ENCODE assay signal across 15 cellular contexts in the genomic region with DNA sequence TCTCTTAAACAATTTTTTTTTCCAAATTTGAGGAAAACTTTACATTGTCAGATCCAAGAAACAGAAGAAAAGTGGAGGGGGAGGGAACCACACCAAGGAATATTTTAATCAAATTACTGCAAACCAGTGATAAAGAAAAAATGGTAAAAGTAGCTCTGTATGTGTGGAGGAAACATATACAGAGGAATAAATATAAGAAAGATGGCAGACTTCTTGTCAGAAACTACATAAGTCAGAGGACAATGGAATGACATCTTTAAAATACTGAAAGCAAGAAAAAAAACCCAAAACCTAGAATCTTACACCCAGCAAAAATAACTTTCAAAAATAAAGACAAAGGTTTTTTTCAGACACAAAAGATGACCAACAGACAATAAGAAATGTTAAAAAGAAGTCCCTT. TPM values are rescaled to one million over a fixed set of nuclear protein-coding genes. Genes with fewer than 3 reads are reported as not detected.
DNase-seq lines count a peak whose midpoint lies in the region; ATAC-seq, FAIRE-seq and TF ChIP-seq lines count a peak whose summit lies in the region.
"Had no signal": no experiment of that assay in that cellular context is flagged by ENCODE, and none has a peak within 500 bp of the region (broad histone marks: within the 10 kb centered on the region; RNA-seq: fewer than 3 reads in every experiment).

No MANE protein-coding gene starts in this region.

- in situ Hi-C loops in K562 (cut with MboI), result no loop called here

- H3K9me3 ChIP-seq in HCT116 (ENCODE audit: control insufficient read depth in 1 of 2, insufficient read depth in 1 of 2, low read depth in 1 of 2, low read length in 2 of 2) (peaks cover 18 to 26% of the 10 kb centered on the region in 2 experiments; a peak in 2 of 4 replicates), K562 (replicated peaks; ENCODE audit: control insufficient read depth, insufficient read depth, low read depth, low read length) (peaks cover 13% of the 10 kb centered on the region)

- H3K9me2 ChIP-seq in HCT116 (ENCODE audit: insufficient read depth), result no peaks in the 10 kb centered on the region

- no peak for TF ChIP-seq EP300 in K562 (IDR thresholded peaks at IDR 0.05; ENCODE audit: low read length)

- H3K27ac ChIP-seq in HCT116 (ENCODE audit: low read depth, low read length), result no peak overlapping the region
- H3K27ac ChIP-seq in K562 (ENCODE audit: extremely low read depth, low read depth, low read length), result no peak overlapping the region
- H3K27ac ChIP-seq: 22Rv1, RWPE1 had no signal

- H3K36me3 ChIP-seq in HCT116 (ENCODE audit: control insufficient read depth in 1 of 2, insufficient read depth in 2 of 2, low read length in 2 of 2), result peaks cover 10 to 61% of the 10 kb centered on the region in 2 experiments; a peak in 3 of 4 replicates
- peaks cover 37% of the 10 kb centered on the region for H3K36me3 ChIP-seq in K562 (ENCODE audit: control insufficient read depth, insufficient read depth, low read length)

- DNase-seq in DMS 273 (lab: John Stamatoyannopoulos, UW; ENCODE audit: unreplicated experiment), result peak; percentile 3
- DNase-seq in DMS 273 treated with DMSO at 0.1 percent for 48 hours (lab: John Stamatoyannopoulos, UW), result no peak
- DNase-seq in HCT116 (ENCODE audit: low read depth, low spot score), result no peak
- peak; percentile 5 for DNase-seq in NCI-H69 (lab: John Stamatoyannopoulos, UW)
- DNase-seq in K562 (ENCODE audit: extremely low read depth in 1 of 4, low spot score in 3 of 4), result no peak
- no peak for DNase-seq in HK-2 (ENCODE audit: unreplicated experiment)
- DNase-seq in NCI-H187 treated with DMSO at 0.1 percent for 48 hours (lab: John Stamatoyannopoulos, UW), result no peak
- DNase-seq in retina, result no peak
- DNase-seq: kidney glomerular epithelial cell, right cardiac atrium, T1000 had no signal

- TF ChIP-seq POLR2A in HCT116 (IDR thresholded peaks at IDR 0.05; ENCODE audit: borderline replicate concordance, extremely low read depth, insufficient read depth, insufficient read length), result no peak
- no peak for TF ChIP-seq POLR2A in K562 (conservative IDR thresholded peaks at IDR 0.05)

- no peak for TF ChIP-seq RAD21 in HCT116 (IDR thresholded peaks at IDR 0.05; ENCODE audit: low read depth)
- TF ChIP-seq RAD21 in K562 (CRISPR knock-in tag; conservative IDR thresholded peaks at IDR 0.05 in 1 of 2, IDR thresholded peaks at IDR 0.05 in 1 of 2), result no peak

- no peak overlapping the region for H3K4me2 ChIP-seq in HCT116 (ENCODE audit: low read length)
- no peak overlapping the region for H3K4me2 ChIP-seq in K562 (ENCODE audit: insufficient read depth, low read length)

- no peak for TF ChIP-seq CTCF in HCT116 (IDR thresholded peaks at IDR 0.05 in 2 of 3, conservative IDR thresholded peaks at IDR 0.05 in 1 of 3; ENCODE audit: borderline replicate concordance in 1 of 3, insufficient read depth in 1 of 3, low read depth in 2 of 3, low read length in 2 of 3)
- TF ChIP-seq CTCF in K562 (IDR thresholded peaks at IDR 0.05 in 2 of 3, conservative IDR thresholded peaks at IDR 0.05 in 1 of 3; ENCODE audit: insufficient read depth in 2 of 3, low read depth in 1 of 3, low read length in 3 of 3), result no peak

- H3K9me1 ChIP-seq in K562 (ENCODE audit: control insufficient read depth, insufficient read depth, low read length), result no peaks in the 10 kb centered on the region

- H4K20me1 ChIP-seq in HCT116 (ENCODE audit: insufficient read depth) (no peaks in the 10 kb centered on the region), K562 (replicated peaks; ENCODE audit: control insufficient read depth, insufficient read depth, low read length) (no peaks in the 10 kb centered on the region)

- POLR2A ChIA-PET in HCT116 (lab: Charles Lee), result no interaction called here
- POLR2A ChIA-PET in K562 (lab: Yijun Ruan, JAX), result interaction anchor here (1.9 kb wide), 1 partner anchor 10 kb away, joined by 7 read pairs; a partner anchor contains a TSS

- H3K9ac ChIP-seq in HCT116 (ENCODE audit: low read length) (no peak overlapping the region), K562 (ENCODE audit: insufficient read depth in 1 of 2, low read depth in 2 of 2, low read length in 2 of 2) (no peak overlapping the region)

- H3K27me3 ChIP-seq in HCT116 (ENCODE audit: insufficient read depth, low read length) (no peaks in the 10 kb centered on the region), K562 (ENCODE audit: control insufficient read depth in 2 of 2, insufficient read depth in 2 of 2, low read length in 2 of 2) (no peaks in the 10 kb centered on the region)

- RAD21 ChIA-PET in HCT116 (lab: Charles Lee; ENCODE audit: low non-redundant PET in 1 of 2, low total read pairs in 2 of 2, uncharacterized antibody in 2 of 2, unreplicated experiment in 2 of 2), result no interaction called here

- BruUV-seq in HCT116 (replicated peaks; lab: Mats Ljungman, UMichigan) (no TSS peak), K562 (replicated peaks; lab: Mats Ljungman, UMichigan) (no TSS peak)

- peak; percentile 63 for FAIRE-seq in K562 (lab: Jason Lieb, UNC)
- FAIRE-seq: colon had no signal

- peaks cover 0 to 8% of the 10 kb centered on the region in 2 experiments; a peak in 2 of 4 replicates for H3K4me1 ChIP-seq in HCT116 (ENCODE audit: control insufficient read depth in 1 of 2, insufficient read depth in 2 of 2, low read length in 2 of 2)
- H3K4me1 ChIP-seq in K562 (replicated peaks in 1 of 2; ENCODE audit: control insufficient read depth in 2 of 2, insufficient read depth in 2 of 2, low read length in 2 of 2), result no peaks in the 10 kb centered on the region

- no peaks in the 10 kb centered on the region for H3K79me2 ChIP-seq in HCT116 (ENCODE audit: insufficient read depth, low read length)
- H3K79me2 ChIP-seq in K562 (ENCODE audit: control insufficient read depth, insufficient read depth, low read length), result no peaks in the 10 kb centered on the region

- H3K4me3 ChIP-seq in HCT116 (replicated peaks in 1 of 2; ENCODE audit: low read depth in 1 of 2, low read length in 2 of 2) (no peak overlapping the region), K562 (no peak overlapping the region)

- intact Hi-C loops in HCT116 (cut with micrococcal nuclease), result no loop called here
- intact Hi-C loops in K562 (cut with micrococcal nuclease), result no loop called here

- ATAC-seq in HCT116 (no peak), K562 (no peak)
- ATAC-seq: right cardiac atrium had no signal

- H2AFZ ChIP-seq in HCT116 (ENCODE audit: low read depth, low read length, poor library complexity, severe bottlenecking), result no peak overlapping the region
- no peak overlapping the region for H2AFZ ChIP-seq in K562 (ENCODE audit: low read depth, low read length)

- CTCF ChIA-PET in HCT116 (lab: Charles Lee) (no interaction called here), K562 (lab: Yijun Ruan, JAX; ENCODE audit: low intra/inter-chr PET ratio) (no interaction called here)

RNA-seq across cellular contexts. Expression of a gene that starts 10.2 kb away (rescaled TPM):
- total RNA-seq in HCT116 (2021; ENCODE audit: unreplicated experiment) (45.6 TPM), K562 (2014; rRNA removed) (19.1 and 22.6 TPM in 2 replicates), K562 (2014; rRNA removed; fragmentation: Illumina TruSeq; extraction: Trizol) (59.6 and 74.3 TPM in 2 replicates), K562 (2015; rRNA removed; fragmentation: Illumina TruSeq; extraction: Trizol) (58.5 and 65.5 TPM in 2 replicates), K562 (2021) (26.3 and 27.8 TPM in 2 replicates)
- 12.1 and 20.1 TPM in 2 replicates for polyA plus RNA-seq in HCT116 (2012)
- total RNA-seq in K562 (2011; cell fraction: chromatin; rRNA removed; ENCODE audit: low replicate concordance), result 3.1 and 10.4 TPM in 2 replicates
- total RNA-seq in K562 (2011; cell fraction: nucleolus; rRNA removed), result 1.6 and 2.5 TPM in 2 replicates
- 2.7 and 5.6 TPM in 2 replicates for total RNA-seq in K562 (2011; cell fraction: nucleoplasm; rRNA removed)
- polyA plus RNA-seq in K562 (2011; rRNA removed) (14.1 and 23.9 TPM in 2 replicates), K562 (2014; fragmentation: Illumina TruSeq; extraction: Trizol) (62.1 and 72.0 TPM in 2 replicates), K562 (2014; fragmentation: Nextera tagmentation; extraction: Ambion mirVana) (10 to 100 TPM; 67.4 to 87.3 TPM), K562 (2014; rRNA removed) (41.0 and 48.7 TPM in 2 replicates)
- polyA plus RNA-seq in K562 (2011; cell fraction: cytosol; rRNA removed), result 2.1 and 4.8 TPM in 2 replicates
- 1.9 and 2.5 TPM in 2 replicates for polyA plus RNA-seq in K562 (2011; cell fraction: nucleus; rRNA removed)
- polyA plus RNA-seq in K562 (2012), result 27.5 and 58.5 TPM in 2 replicates
- polyA minus RNA-seq in K562 (2011; rRNA and poly(A)+ RNA removed), result 8.3 and 11.9 TPM in 2 replicates
- 0.64 and 4.3 TPM in 2 replicates for polyA minus RNA-seq in K562 (2011; cell fraction: cytosol; rRNA and poly(A)+ RNA removed)
- polyA minus RNA-seq in K562 (2011; cell fraction: nucleus; rRNA and poly(A)+ RNA removed), result 2.2 and 4.0 TPM in 2 replicates

RNA-seq across cellular contexts. Expression of a gene that starts 29.1 kb away (rescaled TPM):
- total RNA-seq in HCT116 (2021; ENCODE audit: unreplicated experiment), result 51.1 TPM
- 29.1 and 39.7 TPM in 2 replicates for polyA plus RNA-seq in HCT116 (2012)
- 23.3 and 47.4 TPM in 2 replicates for total RNA-seq in K562 (2011; cell fraction: chromatin; rRNA removed; ENCODE audit: low replicate concordance)
- total RNA-seq in K562 (2011; cell fraction: nucleolus; rRNA removed), result 18.2 and 23.0 TPM in 2 replicates
- 38.8 and 43.1 TPM in 2 replicates for total RNA-seq in K562 (2011; cell fraction: nucleoplasm; rRNA removed)
- total RNA-seq in K562 (2014; rRNA removed), result 18.6 and 19.5 TPM in 2 replicates
- total RNA-seq in K562 (2014; rRNA removed; fragmentation: Illumina TruSeq; extraction: Trizol), result 49.8 and 57.5 TPM in 2 replicates
- 46.1 and 50.0 TPM in 2 replicates for total RNA-seq in K562 (2015; rRNA removed; fragmentation: Illumina TruSeq; extraction: Trizol)
- 41.2 and 46.5 TPM in 2 replicates for total RNA-seq in K562 (2021)
- 53.9 and 67.4 TPM in 2 replicates for polyA plus RNA-seq in K562 (2011; rRNA removed)
- polyA plus RNA-seq in K562 (2011; cell fraction: cytosol; rRNA removed), result 94.3 and 145 TPM in 2 replicates
- polyA plus RNA-seq in K562 (2011; cell fraction: nucleus; rRNA removed), result 17.7 and 30.5 TPM in 2 replicates
- polyA plus RNA-seq in K562 (2012), result 55.8 and 57.5 TPM in 2 replicates
- 49.7 and 70.1 TPM in 2 replicates for polyA plus RNA-seq in K562 (2014; fragmentation: Illumina TruSeq; extraction: Trizol)
- 100 to 1,000 TPM; 231 to 272 TPM for polyA plus RNA-seq in K562 (2014; fragmentation: Nextera tagmentation; extraction: Ambion mirVana)
- polyA plus RNA-seq in K562 (2014; rRNA removed), result 61.8 and 104 TPM in 2 replicates
- polyA minus RNA-seq in K562 (2011; rRNA and poly(A)+ RNA removed), result 27.7 and 28.5 TPM in 2 replicates
- 5.2 and 24.5 TPM in 2 replicates for polyA minus RNA-seq in K562 (2011; cell fraction: cytosol; rRNA and poly(A)+ RNA removed)
- polyA minus RNA-seq in K562 (2011; cell fraction: nucleus; rRNA and poly(A)+ RNA removed), result 4.6 and 15.3 TPM in 2 replicates

RNA-seq across cellular contexts. Expression of a gene that starts 48.3 kb away (rescaled TPM):
- total RNA-seq in HCT116 (2021; ENCODE audit: unreplicated experiment) (0.12 TPM), K562 (2014; rRNA removed) (0.09 TPM in 1 of 2 replicates, not detected in the other), K562 (2014; rRNA removed; fragmentation: Illumina TruSeq; extraction: Trizol) (not detected in 2 replicates), K562 (2015; rRNA removed; fragmentation: Illumina TruSeq; extraction: Trizol) (not detected in 2 replicates), K562 (2021) (0.07 TPM in 1 of 2 replicates, not detected in the other)
- 0.01 and 0.03 TPM in 2 replicates for polyA plus RNA-seq in HCT116 (2012)
- 0.07 TPM in 1 of 2 replicates, not detected in the other for total RNA-seq in K562 (2011; cell fraction: chromatin; rRNA removed; ENCODE audit: low replicate concordance)
- not detected in 2 replicates for total RNA-seq in K562 (2011; cell fraction: nucleolus; rRNA removed)
- not detected in 2 replicates for total RNA-seq in K562 (2011; cell fraction: nucleoplasm; rRNA removed)
- polyA plus RNA-seq in K562 (2011; rRNA removed) (0.06 TPM in 1 of 2 replicates, not detected in the other), K562 (2014; fragmentation: Illumina TruSeq; extraction: Trizol) (not detected in 2 replicates), K562 (2014; fragmentation: Nextera tagmentation; extraction: Ambion mirVana) (not detected), K562 (2014; rRNA removed) (not detected in 2 replicates)
- polyA plus RNA-seq in K562 (2011; cell fraction: cytosol; rRNA removed), result not detected in 2 replicates
- polyA plus RNA-seq in K562 (2011; cell fraction: nucleus; rRNA removed), result not detected in 2 replicates
- 0.01 TPM in 1 of 2 replicates, not detected in the other for polyA plus RNA-seq in K562 (2012)
- polyA minus RNA-seq in K562 (2011; rRNA and poly(A)+ RNA removed), result not detected in 2 replicates
- polyA minus RNA-seq in K562 (2011; cell fraction: cytosol; rRNA and poly(A)+ RNA removed), result not detected in 2 replicates
- not detected in 2 replicates for polyA minus RNA-seq in K562 (2011; cell fraction: nucleus; rRNA and poly(A)+ RNA removed)
- total RNA-seq: G401 had no signal

Comparison
In these comparisons a context has a peak if more than half of its experiments do, and no peak if none do; other contexts are left out.
1. DNase-seq: peak in DMS 273 (single experiment) and NCI-H69 (single experiment); none in DMS 273 treated with DMSO at 0.1 percent for 48 hours (single experiment), HCT116 (single experiment), K562 (0 of 4), HK-2 (single experiment), NCI-H187 treated with DMSO at 0.1 percent for 48 hours (single experiment) and retina (single experiment).